23 cellular contexts compared by ENCODE assay signal in genomic region chr2:164530464-164530863, GRCh38.
"Had no signal": no experiment of that assay in that cellular context is flagged by ENCODE, and none has a peak within 500 bp of the region (broad histone marks: within the 10 kb centered on the region; RNA-seq: fewer than 3 reads in every experiment).

No MANE protein-coding gene starts in this region.

- H3K27me3 ChIP-seq: colonic mucosa, esophagus muscularis mucosa, foreskin keratinocyte, gastroesophageal sphincter, heart right ventricle had no signal

- H3K9me3 ChIP-seq: colonic mucosa, esophagus muscularis mucosa, gastroesophageal sphincter, heart right ventricle, lower lobe of right lung, mucosa of descending colon had no signal

- H3K4me3 ChIP-seq: colonic mucosa, esophagus muscularis mucosa, gastroesophageal sphincter, heart right ventricle, lower lobe of right lung, mucosa of descending colon had no signal

- DNase-seq: colonic mucosa; cortex of kidney; effector CD8-positive, alpha-beta T cell; effector memory CD8-positive, alpha-beta T cell; endodermal cell; foreskin keratinocyte; glutamatergic neuron; head of caudate nucleus; heart right ventricle; hippocampal formation; left colon; left ventricle myocardium superior; lower lobe of right lung; mesenchymal stem cell; mucosa of descending colon; naive B cell had no signal

- ATAC-seq: effector memory CD8-positive, alpha-beta T cell; foreskin keratinocyte; gastroesophageal sphincter; heart right ventricle; left colon; left lobe of liver; left ventricle myocardium superior; lower lobe of right lung; mucosa of descending colon had no signal

- FAIRE-seq: endometrium, frontal cortex, islet of Langerhans, keratinocyte had no signal

- H3K4me1 ChIP-seq: colonic mucosa, esophagus muscularis mucosa, foreskin keratinocyte, gastroesophageal sphincter, heart right ventricle, lower lobe of right lung had no signal

- H3K36me3 ChIP-seq: colonic mucosa, esophagus muscularis mucosa, gastroesophageal sphincter, heart right ventricle, lower lobe of right lung had no signal

- H3K27ac ChIP-seq: colonic mucosa, esophagus muscularis mucosa, foreskin keratinocyte, gastroesophageal sphincter, heart right ventricle, lower lobe of right lung had no signal
